1 cellular context compared by ENCODE assay signal in genomic region chr4:2907706-2908293, GRCh38.
TF ChIP-seq lines count a peak whose summit lies in the region.

No MANE protein-coding gene starts in this region.

TF ChIP-seq in HepG2, 621 proteins besides CTCF, POLR2A, EP300 and RAD21:
- TF ChIP-seq BCL3 (CRISPR knock-in tag; IDR thresholded peaks at IDR 0.05) (0 out of 2 replicates have a peak, but pooled peaks have one; percentile 17), NR2F6 (IDR thresholded peaks at IDR 0.05) (no peak), NR2F6 (CRISPR knock-in tag; IDR thresholded peaks at IDR 0.05) (no peak), ZFP91 (CRISPR knock-in tag; IDR thresholded peaks at IDR 0.05; ENCODE audit: borderline replicate concordance) (0 out of 2 replicates have a peak, but pooled peaks have one; percentile 22), AHR (CRISPR knock-in tag; IDR thresholded peaks at IDR 0.05) (no peak), SALL1 (CRISPR knock-in tag; IDR thresholded peaks at IDR 0.05) (0 out of 2 replicates have a peak, but pooled peaks have one; percentile 14), SSRP1 (CRISPR knock-in tag; IDR thresholded peaks at IDR 0.05) (no peak), ZNF746 (CRISPR knock-in tag; IDR thresholded peaks at IDR 0.05) (no peak), ZNF598 (CRISPR knock-in tag; IDR thresholded peaks at IDR 0.05; ENCODE audit: borderline replicate concordance) (0 out of 2 replicates have a peak, but pooled peaks have one; percentile 30)
